Comparison of ENCODE assay signal across 25 cellular contexts in the genomic region with DNA sequence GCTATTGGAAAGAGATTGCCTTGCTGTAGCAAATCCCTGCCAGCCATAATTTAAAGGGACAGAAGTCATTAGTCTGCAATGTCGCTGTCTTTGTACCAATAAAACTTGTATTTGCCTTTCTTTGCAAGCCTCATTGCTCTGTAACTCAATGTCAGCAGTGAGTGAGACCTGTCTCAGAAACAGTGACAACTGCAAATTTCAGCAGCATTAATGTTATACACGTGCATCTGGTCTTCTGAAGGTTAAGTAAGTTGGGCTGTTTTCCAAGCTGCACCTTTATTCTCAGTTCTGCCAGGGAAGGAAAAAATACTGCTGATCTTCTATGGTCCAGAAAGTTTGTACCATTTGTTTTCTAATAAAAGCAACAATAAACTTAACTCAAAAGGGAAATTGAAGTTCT.
"Had no signal": no experiment of that assay in that cellular context is flagged by ENCODE, and none has a peak within 500 bp of the region (broad histone marks: within the 10 kb centered on the region; RNA-seq: fewer than 3 reads in every experiment).

No MANE protein-coding gene starts in this region.

- H3K4me3 Mint-ChIP-seq: dendritic cell treated with granulocyte-macrophage colony-stimulating factor and Interleukin-4, amounts not matched to agents 40 ng/mL and 50 ng/mL, for 4 days; effector memory CD8-positive, alpha-beta T cell; endodermal cell had no signal

- H3K27me3 ChIP-seq: colonic mucosa, dorsolateral prefrontal cortex, esophagus muscularis mucosa, esophagus squamous epithelium, foreskin keratinocyte, gastrocnemius medialis, gastroesophageal sphincter, heart left ventricle, heart right ventricle had no signal

- ATAC-seq: effector memory CD8-positive, alpha-beta T cell; esophagus mucosa; foreskin keratinocyte; gastrocnemius medialis; gastroesophageal sphincter; heart left ventricle; heart right ventricle had no signal

- H3K4me3 ChIP-seq: colonic mucosa, coronary artery, dorsolateral prefrontal cortex, esophagus muscularis mucosa, esophagus squamous epithelium, gastrocnemius medialis, gastroesophageal sphincter, heart left ventricle, heart right ventricle had no signal

- H3K4me1 Mint-ChIP-seq: endodermal cell had no signal

- DNase-seq: colonic mucosa; cortex of kidney; dermis blood vessel endothelial cell; dorsolateral prefrontal cortex; effector CD4-positive, alpha-beta T cell; effector CD8-positive, alpha-beta T cell; effector memory CD4-positive, alpha-beta T cell; effector memory CD8-positive, alpha-beta T cell; endodermal cell; erythroblast; esophagus squamous epithelium; foreskin fibroblast; foreskin keratinocyte; foreskin melanocyte; gastrocnemius medialis; glutamatergic neuron; head of caudate nucleus; heart left ventricle; heart right ventricle had no signal

- H3K9me3 ChIP-seq: colonic mucosa, esophagus muscularis mucosa, esophagus squamous epithelium, gastrocnemius medialis, gastroesophageal sphincter had no signal

- H3K27ac ChIP-seq: colonic mucosa, coronary artery, dorsolateral prefrontal cortex, epithelial cell of prostate, esophagus muscularis mucosa, esophagus squamous epithelium, foreskin keratinocyte, gastrocnemius medialis, gastroesophageal sphincter, heart left ventricle, heart right ventricle had no signal

- H3K27me3 Mint-ChIP-seq: dendritic cell treated with granulocyte-macrophage colony-stimulating factor and Interleukin-4, amounts not matched to agents 40 ng/mL and 50 ng/mL, for 4 days; effector memory CD8-positive, alpha-beta T cell had no signal

- H3K36me3 ChIP-seq: colonic mucosa, esophagus muscularis mucosa, esophagus squamous epithelium, gastrocnemius medialis, gastroesophageal sphincter, heart left ventricle, heart right ventricle had no signal

- H3K27ac Mint-ChIP-seq: dendritic cell treated with granulocyte-macrophage colony-stimulating factor and Interleukin-4, amounts not matched to agents 40 ng/mL and 50 ng/mL, for 4 days; effector memory CD8-positive, alpha-beta T cell; endodermal cell had no signal

- H3K4me1 ChIP-seq: colonic mucosa, esophagus muscularis mucosa, esophagus squamous epithelium, foreskin keratinocyte, gastrocnemius medialis, gastroesophageal sphincter, heart left ventricle, heart right ventricle had no signal
